In genomic region chr9:70441622-70442021, GRCh38 we compare ENCODE assay signal across 1 cellular context.
TF ChIP-seq lines count a peak whose summit lies in the region.

No MANE protein-coding gene starts in this region.

TF ChIP-seq in IMR-90, 13 proteins besides CTCF, POLR2A, EP300 and RAD21 (continued from another document):
- TF ChIP-seq USF2 (IDR thresholded peaks at IDR 0.05; ENCODE audit: low read depth, low read length) = no peak
